ENCODE assay signal across 8 cellular contexts in the genomic region with DNA sequence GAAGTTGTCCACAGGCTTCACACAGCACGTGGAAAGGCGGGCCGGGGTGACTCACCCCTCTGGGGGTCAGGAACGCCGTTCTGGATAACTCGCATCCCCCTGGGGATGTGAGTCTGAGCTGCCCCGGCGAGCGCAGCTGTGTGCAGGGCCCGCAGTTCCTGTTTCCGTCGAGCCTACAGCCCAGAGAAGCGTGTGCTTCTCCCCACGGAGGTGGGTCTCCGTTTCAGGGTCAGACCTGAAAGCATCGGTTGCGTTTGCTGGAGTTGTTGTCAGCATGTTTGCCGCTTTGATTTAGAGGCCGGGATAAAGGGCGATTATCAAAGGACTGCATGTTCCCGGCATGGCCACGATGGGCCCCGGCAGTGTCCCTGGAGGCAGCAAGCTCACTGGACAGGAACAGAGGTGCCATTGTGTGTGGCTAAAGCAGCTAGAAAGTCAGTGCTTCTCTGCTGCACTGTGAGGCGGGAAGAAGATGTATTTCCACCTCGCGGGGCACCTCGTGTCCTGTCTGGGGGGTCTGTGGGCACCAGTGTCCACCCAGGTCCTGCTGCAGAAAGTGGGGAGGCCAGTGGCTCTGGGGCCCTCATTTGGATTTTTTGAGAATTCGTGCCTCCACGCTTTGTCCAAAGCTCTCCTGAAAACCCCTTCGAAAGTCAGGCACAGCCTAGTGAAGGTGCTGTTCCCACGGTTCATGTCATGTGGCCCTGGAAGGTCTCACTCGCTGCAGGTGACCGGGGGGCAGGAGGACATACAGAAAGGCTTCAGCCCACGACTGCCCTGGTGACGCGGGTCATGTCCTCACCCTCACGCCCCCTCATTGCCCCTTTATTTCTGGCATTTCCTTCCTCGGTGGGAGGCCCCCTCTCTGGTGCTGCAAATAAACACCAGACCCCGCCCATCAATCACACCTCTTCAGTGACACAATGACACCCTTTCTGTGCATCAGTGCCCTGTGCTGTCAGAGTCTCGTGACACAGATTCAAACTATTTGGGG. TPM values are rescaled to one million over a fixed set of nuclear protein-coding genes. Genes with fewer than 3 reads are reported as not detected.
A peak's percentile ranks its signal among the peaks of the same experiment; 100 is the strongest.
DNase-seq lines count a peak whose midpoint lies in the region; ATAC-seq and TF ChIP-seq lines count a peak whose summit lies in the region.

No MANE protein-coding gene starts in this region.

- 47 to 48% methylated on average over 9 to 12 of the region's 40 CpGs for WGBS in gastroesophageal sphincter (ENCODE audit: low coverage in 1 of 2), 2 donors

- peak; percentile 67 for DNase-seq in GM10266 (ENCODE audit: extremely low spot score)
- peak; percentile 50 for DNase-seq in HuH-7 (ENCODE audit: low spot score)
- DNase-seq in putamen (ENCODE audit: low spot score): peak; percentile 66
- DNase-seq in activated gamma-delta T cell (lab: John Stamatoyannopoulos, UW): no peak
- no peak for DNase-seq in KG1 (lab: John Stamatoyannopoulos, UW)

- H3K9me3 ChIP-seq in gastroesophageal sphincter: no peaks in the 10 kb centered on the region

- H3K36me3 ChIP-seq in gastroesophageal sphincter: no peaks in the 10 kb centered on the region

- no peaks in the 10 kb centered on the region for H3K27me3 ChIP-seq in gastroesophageal sphincter

- no peak for TF ChIP-seq EP300 in gastroesophageal sphincter (IDR thresholded peaks at IDR 0.05)

- H3K27ac ChIP-seq in gastroesophageal sphincter: peak overlapping the region in 1 of 4 donors; percentile 52

- H3K4me3 ChIP-seq in gastroesophageal sphincter: no peak overlapping the region

- peak; percentile 82 for ATAC-seq in GM21515 (IDR thresholded peaks at IDR 0.05; ENCODE audit: unreplicated experiment)
- peak; percentile 76 for ATAC-seq in esophagus mucosa
- no peak for ATAC-seq in gastroesophageal sphincter

- no peak for TF ChIP-seq POLR2A in gastroesophageal sphincter (IDR thresholded peaks at IDR 0.05)

- TF ChIP-seq CTCF in GM10266 (IDR thresholded peaks at IDR 0.05; ENCODE audit: control insufficient read depth, insufficient read depth, low read depth, missing control alignments) (no peak), gastroesophageal sphincter (IDR thresholded peaks at IDR 0.05) (no peak)

- peaks cover 0 to 6% (median 0%) of the 10 kb centered on the region in 3 donors for H3K4me1 ChIP-seq in gastroesophageal sphincter

RNA-seq across cellular contexts. Expression of gene GDI2, which starts 27.4 kb away (rescaled TPM):
- total RNA-seq in esophagus mucosa (164 TPM), gastroesophageal sphincter (100 to 1,000 TPM; 186 to 294 (median 225) TPM)

RNA-seq across cellular contexts. Expression of gene ANKRD16, which starts 49.1 kb away (rescaled TPM):
- total RNA-seq in esophagus mucosa (5.2 TPM), gastroesophageal sphincter (1 to 10 TPM; 3.3 to 8.9 (median 5.9) TPM)

RNA-seq across cellular contexts. Expression of gene FBH1, which starts 49.4 kb away (rescaled TPM):
- total RNA-seq in esophagus mucosa (35.3 TPM), gastroesophageal sphincter (100 to 1,000 TPM in 2 of 4 donors, 10 to 100 TPM in 2; 76.2 to 108 (median 98.5) TPM)

Comparison
In these comparisons a context has a peak if more than half of its experiments do, and no peak if none do; other contexts are left out.
1. DNase-seq: peak in GM10266 (single experiment), HuH-7 (single experiment) and putamen (single experiment); none in activated gamma-delta T cell (single experiment) and KG1 (single experiment).